In genomic region chr2:139031722-139032121, GRCh38 we compare ENCODE assay signal across 8 cellular contexts.
DNase-seq lines count a peak whose midpoint lies in the region; ATAC-seq and TF ChIP-seq lines count a peak whose summit lies in the region.

No MANE protein-coding gene starts in this region.

- peak overlapping the region in 8 of 11 experiments; percentile 3 to 56 (median 38); a peak in 12 of 22 replicates for H3K4me2 ChIP-seq in BLaER1 treated with 17β-estradiol and CSF1 and Interleukin-3, amounts not matched to agents 10 nM and 100 nM
- H3K4me2 ChIP-seq in mammary epithelial cell (ENCODE audit: insufficient read depth, low read depth, low read length), result no peak overlapping the region

- in situ Hi-C loops in mammary epithelial cell (cut with MboI; ENCODE audit: low sequenced_read_pairs in 2 of 2), result loop anchor here in 1 of 2 donors (10.0 kb wide), 1 partner anchor 87 kb away; no protein-coding TSS in a partner anchor

- CTCF ChIA-PET in mammary epithelial cell (lab: Charles Lee; ENCODE audit: low non-redundant PET), result interaction anchor here (1.0 kb wide), 1 partner anchor 83 kb away, joined by 3 read pairs; no protein-coding TSS in a partner anchor

- no peaks in the 10 kb centered on the region for H3K9me3 ChIP-seq in BLaER1 treated with 17β-estradiol and CSF1 and Interleukin-3, amounts not matched to agents 10 nM and 100 nM (replicated peaks in 1 of 11)
- no peaks in the 10 kb centered on the region for H3K9me3 ChIP-seq in mammary epithelial cell (replicated peaks; ENCODE audit: insufficient read depth, low read length)

- peaks cover 0 to 12% (median 8%) of the 10 kb centered on the region in 10 experiments; a peak in 13 of 20 replicates for H3K4me1 ChIP-seq in BLaER1 treated with 17β-estradiol and CSF1 and Interleukin-3, amounts not matched to agents 10 nM and 100 nM
- peaks cover 14% of the 10 kb centered on the region for H3K4me1 ChIP-seq in mammary epithelial cell (ENCODE audit: insufficient read depth, low read length)

- H3K79me2 ChIP-seq in mammary epithelial cell (ENCODE audit: insufficient read depth, low read length), result no peaks in the 10 kb centered on the region

- no peak overlapping the region for H3K9ac ChIP-seq in BLaER1 treated with 17β-estradiol and CSF1 and Interleukin-3, amounts not matched to agents 10 nM and 100 nM
- H3K9ac ChIP-seq in mammary epithelial cell (ENCODE audit: insufficient read depth, low read length), result no peak overlapping the region

- no peaks in the 10 kb centered on the region for H3K36me3 ChIP-seq in BLaER1 treated with 17β-estradiol and CSF1 and Interleukin-3, amounts not matched to agents 10 nM and 100 nM
- H3K36me3 ChIP-seq in mammary epithelial cell (ENCODE audit: insufficient read depth, low read length), result no peaks in the 10 kb centered on the region

- H3K4me3 ChIP-seq in BLaER1 treated with 17β-estradiol and CSF1 and Interleukin-3, amounts not matched to agents 10 nM and 100 nM, result no peak overlapping the region
- H3K4me3 ChIP-seq in LNCaP clone FGC (ENCODE audit: low read depth, low read length) (no peak overlapping the region), mammary epithelial cell (replicated peaks in 1 of 3; ENCODE audit: insufficient read depth in 1 of 3, low read depth in 2 of 3, low read length in 3 of 3) (no peak overlapping the region)

- TF ChIP-seq CTCF in LNCaP clone FGC (IDR thresholded peaks at IDR 0.05; ENCODE audit: control insufficient read depth, extremely low read depth, insufficient read depth), result peak; percentile 31
- TF ChIP-seq CTCF in mammary epithelial cell (conservative IDR thresholded peaks at IDR 0.05 in 1 of 2, IDR thresholded peaks at IDR 0.05 in 1 of 2; ENCODE audit: extremely low read depth in 1 of 2, insufficient read depth in 1 of 2, low read depth in 1 of 2, low read length in 2 of 2), result peak; percentile 26 to 51

- H3K27me3 ChIP-seq in BLaER1 treated with 17β-estradiol and CSF1 and Interleukin-3, amounts not matched to agents 10 nM and 100 nM, result no peaks in the 10 kb centered on the region
- no peaks in the 10 kb centered on the region for H3K27me3 ChIP-seq in mammary epithelial cell (ENCODE audit: insufficient read depth, low read length)

- dilution Hi-C loops in mammary epithelial cell (cut with HindIII; ENCODE audit: low sequenced_read_pairs), result loop anchor here (25.0 kb wide), 1 partner anchor 94 kb away; no protein-coding TSS in a partner anchor

- no peak overlapping the region for H3K27ac ChIP-seq in BLaER1 treated with 17β-estradiol and CSF1 and Interleukin-3, amounts not matched to agents 10 nM and 100 nM
- no peak overlapping the region for H3K27ac ChIP-seq in mammary epithelial cell (ENCODE audit: insufficient read depth, low read depth, low read length)

- DNase-seq in LNCaP clone FGC (ENCODE audit: low read depth) (peak; percentile 8), mammary epithelial cell (peak; percentile 36), OCI-M2 (lab: John Stamatoyannopoulos, UW; ENCODE audit: unreplicated experiment) (no peak)
- no peak for DNase-seq in stimulated activated naive CD8-positive, alpha-beta T cell treated with anti-CD3 and anti-CD28 coated beads, Interleukin-15, Interleukin-2, amounts not matched to agents 100 U/mL and 50 U/mL, for 24 hours

- intact Hi-C loops in mammary epithelial cell (cut with micrococcal nuclease), result loop anchor here (1.0 to 2.0 kb wide), 2 partner anchors 108 to 185 kb away; no protein-coding TSS in a partner anchor

- H4K20me1 ChIP-seq in BLaER1 treated with 17β-estradiol and CSF1 and Interleukin-3, amounts not matched to agents 10 nM and 100 nM, result no peaks in the 10 kb centered on the region; a peak in 1 of 22 replicates
- no peaks in the 10 kb centered on the region for H4K20me1 ChIP-seq in mammary epithelial cell (ENCODE audit: insufficient read depth, low read length)

- no TSS peak for BruUV-seq in mammary epithelial cell (replicated peaks; lab: Mats Ljungman, UMichigan)

- peak overlapping the region; percentile 81 for H2AFZ ChIP-seq in mammary epithelial cell (ENCODE audit: low read depth, low read length)

- peak; percentile 82 for ATAC-seq in GM19463 (IDR thresholded peaks at IDR 0.05; ENCODE audit: unreplicated experiment)
- no peak for ATAC-seq in GM18867 (IDR thresholded peaks at IDR 0.05; ENCODE audit: unreplicated experiment)
- ATAC-seq in stimulated activated naive CD8-positive, alpha-beta T cell treated with anti-CD3 and anti-CD28 coated beads, Interleukin-15, Interleukin-2, amounts not matched to agents 100 U/mL and 50 U/mL, for 24 hours, result no peak
- no peak for ATAC-seq in GM21381 (IDR thresholded peaks at IDR 0.05; ENCODE audit: unreplicated experiment)

Comparison
In these comparisons a context has a peak if more than half of its experiments do, and no peak if none do; other contexts are left out.
1. DNase-seq: peak in LNCaP clone FGC (single experiment) and mammary epithelial cell (single experiment); none in OCI-M2 (single experiment) and stimulated activated naive CD8-positive, alpha-beta T cell treated with anti-CD3 and anti-CD28 coated beads, Interleukin-15, Interleukin-2, amounts not matched to agents 100 U/mL and 50 U/mL, for 24 hours (single experiment).